2 cellular contexts compared by ENCODE assay signal in the genomic region with DNA sequence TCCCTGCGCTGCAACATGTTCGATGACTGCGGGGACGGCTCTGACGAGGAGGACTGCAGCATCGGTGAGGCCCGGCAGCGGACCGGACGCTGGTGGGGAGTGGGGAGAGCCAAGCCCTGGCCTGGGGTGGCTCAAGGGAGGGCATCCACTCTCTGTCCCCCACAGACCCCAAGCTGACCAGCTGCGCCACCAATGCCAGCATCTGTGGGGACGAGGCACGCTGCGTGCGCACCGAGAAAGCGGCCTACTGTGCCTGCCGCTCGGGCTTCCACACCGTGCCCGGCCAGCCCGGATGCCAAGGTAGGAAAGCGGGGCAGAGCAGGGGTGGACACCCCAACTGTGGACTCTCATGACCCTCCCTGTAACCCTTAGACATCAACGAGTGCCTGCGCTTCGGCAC.
A peak's percentile ranks its signal among the peaks of the same experiment; 100 is the strongest.
TF ChIP-seq lines count a peak whose summit lies in the region.

No MANE protein-coding gene starts in this region.

TF ChIP-seq in HepG2, 621 proteins besides CTCF, POLR2A, EP300 and RAD21:
- TF ChIP-seq, protein P1, sequence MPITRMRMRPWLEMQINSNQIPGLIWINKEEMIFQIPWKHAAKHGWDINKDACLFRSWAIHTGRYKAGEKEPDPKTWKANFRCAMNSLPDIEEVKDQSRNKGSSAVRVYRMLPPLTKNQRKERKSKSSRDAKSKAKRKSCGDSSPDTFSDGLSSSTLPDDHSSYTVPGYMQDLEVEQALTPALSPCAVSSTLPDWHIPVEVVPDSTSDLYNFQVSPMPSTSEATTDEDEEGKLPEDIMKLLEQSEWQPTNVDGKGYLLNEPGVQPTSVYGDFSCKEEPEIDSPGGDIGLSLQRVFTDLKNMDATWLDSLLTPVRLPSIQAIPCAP (CRISPR knock-in tag; IDR thresholded peaks at IDR 0.05; ENCODE audit: low read depth) = no peak
- TF ChIP-seq ZNF788 (CRISPR knock-in tag; IDR thresholded peaks at IDR 0.05; ENCODE audit: borderline replicate concordance) (no peak), NKX3-1 (CRISPR knock-in tag; IDR thresholded peaks at IDR 0.05) (no peak), REPIN1 (CRISPR knock-in tag; IDR thresholded peaks at IDR 0.05; ENCODE audit: borderline replicate concordance, low read depth) (no peak), SMAD3 (CRISPR knock-in tag; IDR thresholded peaks at IDR 0.05) (no peak), RBFOX2 (IDR thresholded peaks at IDR 0.05; ENCODE audit: low read depth, low read length) (0 out of 2 replicates have a peak, but pooled peaks have one; percentile 16), PRMT3 (CRISPR knock-in tag; IDR thresholded peaks at IDR 0.05; ENCODE audit: borderline replicate concordance, low read depth) (no peak)
- TF ChIP-seq, protein P2, sequence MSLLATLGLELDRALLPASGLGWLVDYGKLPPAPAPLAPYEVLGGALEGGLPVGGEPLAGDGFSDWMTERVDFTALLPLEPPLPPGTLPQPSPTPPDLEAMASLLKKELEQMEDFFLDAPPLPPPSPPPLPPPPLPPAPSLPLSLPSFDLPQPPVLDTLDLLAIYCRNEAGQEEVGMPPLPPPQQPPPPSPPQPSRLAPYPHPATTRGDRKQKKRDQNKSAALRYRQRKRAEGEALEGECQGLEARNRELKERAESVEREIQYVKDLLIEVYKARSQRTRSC (CRISPR knock-in tag; IDR thresholded peaks at IDR 0.05; ENCODE audit: low read depth) = no peak

TF ChIP-seq in GM23338, 12 proteins besides CTCF, POLR2A, EP300 and RAD21:
- peak; percentile 14; the same call in 1 of the 2 replicates for TF ChIP-seq POLR2AphosphoS5 (IDR thresholded peaks at IDR 0.05; ENCODE audit: low read depth)
- TF ChIP-seq, protein P3, sequence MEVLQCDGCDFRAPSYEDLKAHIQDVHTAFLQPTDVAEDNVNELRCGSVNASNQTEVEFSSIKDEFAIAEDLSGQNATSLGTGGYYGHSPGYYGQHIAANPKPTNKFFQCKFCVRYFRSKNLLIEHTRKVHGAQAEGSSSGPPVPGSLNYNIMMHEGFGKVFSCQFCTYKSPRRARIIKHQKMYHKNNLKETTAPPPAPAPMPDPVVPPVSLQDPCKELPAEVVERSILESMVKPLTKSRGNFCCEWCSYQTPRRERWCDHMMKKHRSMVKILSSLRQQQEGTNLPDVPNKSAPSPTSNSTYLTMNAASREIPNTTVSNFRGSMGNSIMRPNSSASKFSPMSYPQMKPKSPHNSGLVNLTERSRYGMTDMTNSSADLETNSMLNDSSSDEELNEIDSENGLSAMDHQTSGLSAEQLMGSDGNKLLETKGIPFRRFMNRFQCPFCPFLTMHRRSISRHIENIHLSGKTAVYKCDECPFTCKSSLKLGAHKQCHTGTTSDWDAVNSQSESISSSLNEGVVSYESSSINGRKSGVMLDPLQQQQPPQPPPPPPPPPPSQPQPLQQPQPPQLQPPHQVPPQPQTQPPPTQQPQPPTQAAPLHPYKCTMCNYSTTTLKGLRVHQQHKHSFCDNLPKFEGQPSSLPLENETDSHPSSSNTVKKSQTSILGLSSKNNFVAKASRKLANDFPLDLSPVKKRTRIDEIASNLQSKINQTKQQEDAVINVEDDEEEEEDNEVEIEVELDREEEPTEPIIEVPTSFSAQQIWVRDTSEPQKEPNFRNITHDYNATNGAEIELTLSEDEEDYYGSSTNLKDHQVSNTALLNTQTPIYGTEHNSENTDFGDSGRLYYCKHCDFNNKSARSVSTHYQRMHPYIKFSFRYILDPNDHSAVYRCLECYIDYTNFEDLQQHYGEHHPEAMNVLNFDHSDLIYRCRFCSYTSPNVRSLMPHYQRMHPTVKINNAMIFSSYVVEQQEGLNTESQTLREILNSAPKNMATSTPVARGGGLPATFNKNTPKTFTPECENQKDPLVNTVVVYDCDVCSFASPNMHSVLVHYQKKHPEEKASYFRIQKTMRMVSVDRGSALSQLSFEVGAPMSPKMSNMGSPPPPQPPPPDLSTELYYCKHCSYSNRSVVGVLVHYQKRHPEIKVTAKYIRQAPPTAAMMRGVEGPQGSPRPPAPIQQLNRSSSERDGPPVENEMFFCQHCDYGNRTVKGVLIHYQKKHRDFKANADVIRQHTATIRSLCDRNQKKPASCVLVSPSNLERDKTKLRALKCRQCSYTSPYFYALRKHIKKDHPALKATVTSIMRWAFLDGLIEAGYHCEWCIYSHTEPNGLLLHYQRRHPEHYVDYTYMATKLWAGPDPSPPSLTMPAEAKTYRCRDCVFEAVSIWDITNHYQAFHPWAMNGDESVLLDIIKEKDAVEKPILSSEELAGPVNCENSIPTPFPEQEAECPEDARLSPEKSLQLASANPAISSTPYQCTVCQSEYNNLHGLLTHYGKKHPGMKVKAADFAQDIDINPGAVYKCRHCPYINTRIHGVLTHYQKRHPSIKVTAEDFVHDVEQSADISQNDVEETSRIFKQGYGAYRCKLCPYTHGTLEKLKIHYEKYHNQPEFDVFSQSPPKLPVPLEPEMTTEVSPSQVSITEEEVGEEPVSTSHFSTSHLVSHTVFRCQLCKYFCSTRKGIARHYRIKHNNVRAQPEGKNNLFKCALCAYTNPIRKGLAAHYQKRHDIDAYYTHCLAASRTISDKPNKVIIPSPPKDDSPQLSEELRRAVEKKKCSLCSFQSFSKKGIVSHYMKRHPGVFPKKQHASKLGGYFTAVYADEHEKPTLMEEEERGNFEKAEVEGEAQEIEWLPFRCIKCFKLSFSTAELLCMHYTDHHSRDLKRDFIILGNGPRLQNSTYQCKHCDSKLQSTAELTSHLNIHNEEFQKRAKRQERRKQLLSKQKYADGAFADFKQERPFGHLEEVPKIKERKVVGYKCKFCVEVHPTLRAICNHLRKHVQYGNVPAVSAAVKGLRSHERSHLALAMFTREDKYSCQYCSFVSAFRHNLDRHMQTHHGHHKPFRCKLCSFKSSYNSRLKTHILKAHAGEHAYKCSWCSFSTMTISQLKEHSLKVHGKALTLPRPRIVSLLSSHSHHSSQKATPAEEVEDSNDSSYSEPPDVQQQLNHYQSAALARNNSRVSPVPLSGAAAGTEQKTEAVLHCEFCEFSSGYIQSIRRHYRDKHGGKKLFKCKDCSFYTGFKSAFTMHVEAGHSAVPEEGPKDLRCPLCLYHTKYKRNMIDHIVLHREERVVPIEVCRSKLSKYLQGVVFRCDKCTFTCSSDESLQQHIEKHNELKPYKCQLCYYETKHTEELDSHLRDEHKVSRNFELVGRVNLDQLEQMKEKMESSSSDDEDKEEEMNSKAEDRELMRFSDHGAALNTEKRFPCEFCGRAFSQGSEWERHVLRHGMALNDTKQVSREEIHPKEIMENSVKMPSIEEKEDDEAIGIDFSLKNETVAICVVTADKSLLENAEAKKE (CRISPR knock-in tag; IDR thresholded peaks at IDR 0.05) = no peak
